8 cellular contexts compared by ENCODE assay signal in the genomic region with DNA sequence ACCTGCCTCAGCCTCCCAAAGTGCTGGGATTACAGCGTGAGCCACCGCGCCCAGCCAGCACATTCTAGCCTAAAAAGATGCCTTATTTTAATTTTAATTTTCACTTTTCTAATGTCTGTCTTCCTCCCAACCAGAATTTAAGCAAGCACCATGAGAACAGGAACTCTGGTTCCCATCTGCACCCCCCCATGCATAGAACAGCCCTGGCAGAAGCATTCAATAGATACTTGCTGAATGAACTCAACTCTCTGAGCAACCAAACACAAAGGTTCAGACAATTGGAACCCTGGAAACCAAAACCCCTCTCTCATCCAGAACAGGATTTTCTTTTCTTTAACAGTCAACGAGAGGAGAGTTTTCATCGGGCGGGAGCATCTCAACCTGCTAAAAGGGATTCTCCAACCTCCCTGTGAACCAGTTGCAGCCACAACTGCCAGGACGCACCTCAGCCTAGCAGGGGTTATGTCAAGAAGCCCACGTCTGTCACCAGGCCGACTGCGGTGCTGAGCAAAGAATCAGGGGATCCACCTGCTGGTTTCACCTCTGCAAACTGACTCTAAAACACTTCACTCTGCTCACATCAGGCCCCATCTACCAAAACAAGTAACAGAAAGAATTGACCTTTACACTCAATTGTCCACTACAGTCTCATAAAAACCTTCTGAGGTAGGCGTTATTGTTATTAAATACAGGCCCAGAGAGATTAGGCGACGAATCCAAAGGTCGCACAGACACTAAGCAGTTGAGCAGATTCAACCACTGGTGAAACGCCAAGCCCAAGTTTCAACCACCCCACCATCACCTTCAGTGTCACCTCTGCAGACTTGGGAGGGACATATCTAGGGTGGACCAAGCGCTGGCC. TPM values are rescaled to one million over a fixed set of nuclear protein-coding genes. Genes with fewer than 3 reads are reported as not detected.
A peak's percentile ranks its signal among the peaks of the same experiment; 100 is the strongest.
DNase-seq lines count a peak whose midpoint lies in the region; ATAC-seq, FAIRE-seq and TF ChIP-seq lines count a peak whose summit lies in the region.

No MANE protein-coding gene starts in this region.

- DNase-seq in A549 (ENCODE audit: low read depth in 1 of 2, low spot score in 1 of 2) (no peak), H9 (no peak), astrocyte (ENCODE audit: low read depth) (no peak), mesothelial cell of epicardium (ENCODE audit: low spot score in 2 of 2, unreplicated experiment in 2 of 2) (no peak), NCI-H1092 treated with DMSO at 0.1 percent for 48 hours (lab: John Stamatoyannopoulos, UW) (no peak)
- no peak for DNase-seq in stimulated activated CD4-positive, alpha-beta T cell treated with anti-CD3 and anti-CD28 coated beads, Interleukin-2, amount 100 ng/mL, for 24 hours

- H3K4me3 Mint-ChIP-seq in H9: peak overlapping the region; percentile 69 to 76
- H3K4me3 Mint-ChIP-seq in astrocyte (ENCODE audit: unreplicated experiment): peak overlapping the region; percentile 83
- H3K4me3 Mint-ChIP-seq in mesothelial cell of epicardium: peak overlapping the region; percentile 73

- H3K18ac ChIP-seq in H9 (ENCODE audit: insufficient read length, low read depth, low read length): no peak overlapping the region

- H3K79me2 ChIP-seq in H9 (ENCODE audit: insufficient read depth, low read length) (peaks cover 9% of the 10 kb centered on the region; the same call in 1 of the 2 replicates), astrocyte (ENCODE audit: insufficient read depth, low read length) (peaks cover 49% of the 10 kb centered on the region)

- H4K8ac ChIP-seq in H9 (replicated peaks; ENCODE audit: insufficient read length, low read depth, low read length): no peak overlapping the region

- peak overlapping the region; percentile 71 for H3K23ac ChIP-seq in H9 (ENCODE audit: insufficient read length, low read depth, low read length)

- H3K27ac Mint-ChIP-seq in H9 (no peak overlapping the region; a peak in 1 of 7 replicates), astrocyte (ENCODE audit: unreplicated experiment) (peak overlapping the region; percentile 37), mesothelial cell of epicardium (peak overlapping the region; percentile 86)

- H3K36me3 Mint-ChIP-seq in H9 (ENCODE audit: insufficient read depth in 1 of 3, low read depth in 3 of 3): peaks cover 25 to 45% (median 41%) of the 10 kb centered on the region in 3 experiments; a peak in 6 of 7 replicates
- peaks cover 8% of the 10 kb centered on the region for H3K36me3 Mint-ChIP-seq in astrocyte (ENCODE audit: low read depth, unreplicated experiment)
- peaks cover 18% of the 10 kb centered on the region for H3K36me3 Mint-ChIP-seq in mesothelial cell of epicardium

- H2BK12ac ChIP-seq in H9 (ENCODE audit: insufficient read length, low read depth, low read length): no peak overlapping the region

- POLR2A ChIA-PET in A549 (lab: Yijun Ruan, JAX): interaction anchor here (1.1 to 2.3 kb wide), 2 partner anchors 16 kb away, joined by 4 to 28 read pairs; no protein-coding TSS in a partner anchor

- no peaks in the 10 kb centered on the region for H3K9me3 ChIP-seq in A549
- H3K9me3 ChIP-seq in H9 (ENCODE audit: control insufficient read depth, low read depth, low read length): no peaks in the 10 kb centered on the region
- H3K9me3 ChIP-seq in astrocyte (ENCODE audit: insufficient read depth, low read depth, low read length): no peaks in the 10 kb centered on the region

- H4K20me1 ChIP-seq in H9 (ENCODE audit: control insufficient read depth, insufficient read depth, insufficient read length) (peaks cover 2% of the 10 kb centered on the region), astrocyte (ENCODE audit: insufficient read depth, low read length) (peaks cover 41% of the 10 kb centered on the region)

- H3K14ac ChIP-seq in H9 (ENCODE audit: insufficient read depth, low read length): no peak overlapping the region

- H2BK120ac ChIP-seq in H9 (ENCODE audit: low read depth, low read length, poor library complexity, severe bottlenecking): no peak overlapping the region

- FAIRE-seq in A549 (lab: Jason Lieb, UNC) (no peak), astrocyte (lab: Jason Lieb, UNC) (no peak)

- H4K91ac ChIP-seq in H9 (ENCODE audit: insufficient read length, low read depth, low read length): no peak overlapping the region

- peaks cover 3% of the 10 kb centered on the region for H3K36me3 ChIP-seq in astrocyte (ENCODE audit: insufficient read depth, low read length)

- no peak for ATAC-seq in A549
- ATAC-seq in GM21619 (IDR thresholded peaks at IDR 0.05; ENCODE audit: unreplicated experiment): no peak
- no peak for ATAC-seq in GM19397 (IDR thresholded peaks at IDR 0.05; ENCODE audit: unreplicated experiment)

- no peak overlapping the region for H2BK5ac ChIP-seq in H9 (ENCODE audit: insufficient read length, low read length)

- WGBS in A549 (ENCODE audit: missing lambda C conversion rate): 75% methylated on average over 14 of the region's 16 CpGs
- WGBS in H9 (ENCODE audit: extremely low coverage, insufficient read length, low lambda C conversion rate): no CpG with 5 or more reads among the region's 16 CpGs

- H3K4me2 ChIP-seq in A549: peak overlapping the region; percentile 85
- peak overlapping the region; percentile 89 for H3K4me2 ChIP-seq in H9 (ENCODE audit: insufficient read depth, insufficient read length, low read length)
- H3K4me2 ChIP-seq in astrocyte (ENCODE audit: low read length): peak overlapping the region; percentile 98

- H2AK5ac ChIP-seq in H9 (ENCODE audit: insufficient read length, low read length): no peak overlapping the region

- H3K4me3 ChIP-seq in A549: peak overlapping the region; percentile 79
- H3K4me3 ChIP-seq in astrocyte (ENCODE audit: insufficient read depth, low read depth, low read length): peak overlapping the region; percentile 63

- no peak overlapping the region for H3K56ac ChIP-seq in H9 (ENCODE audit: insufficient read length, low read depth, low read length)

- H3K4me1 ChIP-seq in A549: peaks cover 11% of the 10 kb centered on the region; the same call in 2 of the 3 replicates
- H3K4me1 ChIP-seq in H9 (ENCODE audit: insufficient read depth, low read length): peaks cover 6% of the 10 kb centered on the region; the same call in 1 of the 2 replicates
- H3K4me1 ChIP-seq in astrocyte (ENCODE audit: insufficient read depth, low read length): peaks cover 21% of the 10 kb centered on the region

- no peaks in the 10 kb centered on the region; a peak in 1 of 5 replicates for H3K9me3 Mint-ChIP-seq in H9
- H3K9me3 Mint-ChIP-seq in astrocyte (ENCODE audit: unreplicated experiment): no peaks in the 10 kb centered on the region
- no peaks in the 10 kb centered on the region for H3K9me3 Mint-ChIP-seq in mesothelial cell of epicardium

- CTCF ChIA-PET in A549 (lab: Yijun Ruan, JAX): no interaction called here

- peaks cover 13 to 20% of the 10 kb centered on the region in 2 experiments for H3K4me1 Mint-ChIP-seq in H9
- H3K4me1 Mint-ChIP-seq in astrocyte (ENCODE audit: low read depth, unreplicated experiment): peaks cover 26% of the 10 kb centered on the region
- peaks cover 29% of the 10 kb centered on the region for H3K4me1 Mint-ChIP-seq in mesothelial cell of epicardium

- H3K27ac ChIP-seq in A549 (0 out of 6 replicates have a peak overlapping the region, but pooled peaks of 1 of the 2 experiments have one; percentile 18), H9 (ENCODE audit: insufficient read length, low read depth, low read length) (no peak overlapping the region), astrocyte (ENCODE audit: low read depth, low read length) (no peak overlapping the region)

- H3K9ac ChIP-seq in H9 (ENCODE audit: extremely low read depth, insufficient read length, low read length) (peak overlapping the region; percentile 51), astrocyte (ENCODE audit: low read length) (peak overlapping the region; percentile 52)

- no peak for TF ChIP-seq EP300 in A549 (IDR thresholded peaks at IDR 0.05)

- H3K27me3 Mint-ChIP-seq in H9 (ENCODE audit: low read depth) (no peaks in the 10 kb centered on the region), astrocyte (ENCODE audit: low read depth, unreplicated experiment) (no peaks in the 10 kb centered on the region), mesothelial cell of epicardium (ENCODE audit: low read depth) (no peaks in the 10 kb centered on the region)

- no peak for TF ChIP-seq RAD21 in A549 (conservative IDR thresholded peaks at IDR 0.05 in 1 of 2, IDR thresholded peaks at IDR 0.05 in 1 of 2)

- no peak overlapping the region for H2BK20ac ChIP-seq in H9 (ENCODE audit: low read depth, low read length, poor library complexity, severe bottlenecking)

- H3K79me1 ChIP-seq in H9 (ENCODE audit: insufficient read depth, low read depth, low read length, poor library complexity, severe bottlenecking): peaks cover 3% of the 10 kb centered on the region

- peaks cover 6% of the 10 kb centered on the region for H3K23me2 ChIP-seq in H9 (ENCODE audit: insufficient read length, low read depth, low read length, poor library complexity, severe bottlenecking)

- H2AFZ ChIP-seq in H9 (ENCODE audit: low read length) (no peak overlapping the region), astrocyte (ENCODE audit: low read depth, low read length) (no peak overlapping the region)

- TF ChIP-seq CTCF in A549 (IDR thresholded peaks at IDR 0.05): no peak
- no peak for TF ChIP-seq CTCF in H9 (conservative IDR thresholded peaks at IDR 0.05)
- TF ChIP-seq CTCF in astrocyte (IDR thresholded peaks at IDR 0.05; ENCODE audit: insufficient read depth, low read depth, low read length): no peak
- TF ChIP-seq CTCF in mesothelial cell of epicardium (IDR thresholded peaks at IDR 0.05; ENCODE audit: unreplicated experiment): no peak

- no peak overlapping the region for H2BK15ac ChIP-seq in H9 (ENCODE audit: low read depth, low read length)

- no peak overlapping the region for H3T11ph ChIP-seq in H9 (ENCODE audit: low read length)

- H3K4ac ChIP-seq in H9 (ENCODE audit: low read depth, low read length): no peak overlapping the region

- TF ChIP-seq POLR2A in A549 (IDR thresholded peaks at IDR 0.05; ENCODE audit: low read length): no peak

- H3K27me3 ChIP-seq in H9 (ENCODE audit: insufficient read depth, low read length) (no peaks in the 10 kb centered on the region), astrocyte (ENCODE audit: insufficient read depth, low read length) (no peaks in the 10 kb centered on the region)

- no peak overlapping the region for H4K5ac ChIP-seq in H9 (ENCODE audit: insufficient read length, low read depth, low read length)

RNA-seq across cellular contexts. Expression of a gene that starts 1.7 kb away (rescaled TPM):
- polyA plus RNA-seq in A549 (2011; rRNA removed) (23.0 and 26.1 TPM in 2 replicates), A549 (2017; fragmentation: RNase III; extraction: RNeasy Plus Mini Kit Qiagen cat#74134 plus additional on column Dnase treatment) (22.3 to 23.5 TPM (median 23.3 TPM) in 3 replicates)
- polyA plus RNA-seq in A549 (2012; cell fraction: cytosol; rRNA removed): 50.7 and 67.3 TPM in 2 replicates
- polyA plus RNA-seq in A549 (2012; cell fraction: nucleus; rRNA removed): 54.3 and 92.8 TPM in 2 replicates
- polyA minus RNA-seq in A549 (2011; rRNA and poly(A)+ RNA removed): 19.5 and 21.6 TPM in 2 replicates
- total RNA-seq in H9 (2021) (45.7 and 46.8 TPM in 2 replicates), astrocyte (56.0 and 60.4 TPM in 2 replicates), mesothelial cell of epicardium (37.8 to 39.3 TPM (median 37.8 TPM) in 3 replicates)

RNA-seq across cellular contexts. Expression of a gene that starts 10.0 kb away (rescaled TPM):
- polyA plus RNA-seq in A549 (2011; rRNA removed) (53.8 and 66.7 TPM in 2 replicates), A549 (2017; fragmentation: RNase III; extraction: RNeasy Plus Mini Kit Qiagen cat#74134 plus additional on column Dnase treatment) (78.6 to 85.2 TPM (median 83.9 TPM) in 3 replicates)
- polyA plus RNA-seq in A549 (2012; cell fraction: cytosol; rRNA removed): 65.6 and 81.8 TPM in 2 replicates
- 154 and 189 TPM in 2 replicates for polyA plus RNA-seq in A549 (2012; cell fraction: nucleus; rRNA removed)
- 80.8 and 92.3 TPM in 2 replicates for polyA minus RNA-seq in A549 (2011; rRNA and poly(A)+ RNA removed)
- total RNA-seq in H9 (2021) (57.0 TPM in 2 replicates), astrocyte (375 and 500 TPM in 2 replicates), mesothelial cell of epicardium (198 to 206 TPM (median 203 TPM) in 3 replicates)

RNA-seq across cellular contexts. Expression of a gene that starts 55.7 kb away (rescaled TPM):
- polyA plus RNA-seq in A549 (2011; rRNA removed) (34.7 and 40.3 TPM in 2 replicates), A549 (2017; fragmentation: RNase III; extraction: RNeasy Plus Mini Kit Qiagen cat#74134 plus additional on column Dnase treatment) (35.7 to 36.8 TPM (median 35.9 TPM) in 3 replicates)
- 28.0 and 30.9 TPM in 2 replicates for polyA plus RNA-seq in A549 (2012; cell fraction: cytosol; rRNA removed)
- 42.7 and 57.4 TPM in 2 replicates for polyA plus RNA-seq in A549 (2012; cell fraction: nucleus; rRNA removed)
- polyA minus RNA-seq in A549 (2011; rRNA and poly(A)+ RNA removed): 40.6 and 44.2 TPM in 2 replicates
- total RNA-seq in H9 (2021) (61.4 and 63.3 TPM in 2 replicates), astrocyte (74.0 and 75.5 TPM in 2 replicates), mesothelial cell of epicardium (52.4 to 58.4 TPM (median 53.7 TPM) in 3 replicates)

Comparison
In these comparisons a context has a peak if more than half of its experiments do, and no peak if none do; other contexts are left out.
1. H3K27ac Mint-ChIP-seq: peak in astrocyte (single experiment) and mesothelial cell of epicardium (single experiment); none in H9 (0 of 3).
2. Peak in every context shown above with its lines, with median percentiles within 50 percentile points of each other: H3K4me2 ChIP-seq and H3K4me3 Mint-ChIP-seq.